In the genomic region with DNA sequence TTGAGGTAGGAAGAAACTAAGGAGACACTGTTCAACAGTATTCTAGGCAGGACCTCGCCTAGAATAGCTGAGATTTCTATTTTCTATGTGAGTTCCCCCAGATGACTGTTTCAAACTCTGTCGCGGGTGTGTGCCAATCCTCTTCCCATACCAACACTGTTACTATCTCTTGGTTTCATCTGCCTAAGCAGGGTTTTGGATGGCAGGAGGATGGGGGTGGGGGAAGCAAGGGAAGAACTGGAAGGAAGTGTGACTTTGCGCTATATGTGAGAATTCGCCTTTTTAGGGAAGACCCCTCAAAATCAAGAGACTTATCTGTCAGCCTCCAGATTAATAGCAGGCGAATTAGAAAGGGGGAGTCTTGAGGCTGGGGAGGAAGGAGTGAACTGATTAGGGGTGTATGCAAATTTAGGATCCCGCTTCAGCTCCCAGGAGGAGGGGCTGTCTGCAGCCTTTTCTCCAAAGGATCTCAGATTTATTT, we compare ENCODE assay signal across 6 cellular contexts. TPM values are rescaled to one million over a fixed set of nuclear protein-coding genes. Genes with fewer than 3 reads are reported as not detected.
DNase-seq lines count a peak whose midpoint lies in the region; ATAC-seq and TF ChIP-seq lines count a peak whose summit lies in the region.

No MANE protein-coding gene starts in this region.

- H3K4me1 Mint-ChIP-seq in brain, result peaks cover 69% of the 10 kb centered on the region
- H3K4me1 Mint-ChIP-seq in neural crest cell, result peaks cover 44% of the 10 kb centered on the region

- ATAC-seq in HG03378 (IDR thresholded peaks at IDR 0.05; ENCODE audit: unreplicated experiment) (peak; percentile 4), HG02981 (IDR thresholded peaks at IDR 0.05; ENCODE audit: unreplicated experiment) (no peak)

- CTCF ChIA-PET in BJ (lab: Yijun Ruan, JAX), result no interaction called here

- H3K27me3 Mint-ChIP-seq in brain (peaks cover 19% of the 10 kb centered on the region), neural crest cell (ENCODE audit: low read depth) (no peaks in the 10 kb centered on the region)

- no peaks in the 10 kb centered on the region for H3K27me3 ChIP-seq in BJ (ENCODE audit: control insufficient read depth, insufficient read depth, low read length)

- H3K36me3 Mint-ChIP-seq in brain (peaks cover 19% of the 10 kb centered on the region), neural crest cell (ENCODE audit: low read depth) (no peaks in the 10 kb centered on the region)

- H3K4me3 ChIP-seq in BJ (ENCODE audit: low read depth, low read length), result peak overlapping the region; percentile 54

- H3K9me3 Mint-ChIP-seq in brain (peaks cover 0 to 4% (median 0%) of the 10 kb centered on the region in 5 experiments), neural crest cell (no peaks in the 10 kb centered on the region)

- H3K36me3 ChIP-seq in BJ (ENCODE audit: control insufficient read depth, insufficient read depth, low read length), result peaks cover 9% of the 10 kb centered on the region

- peak overlapping the region; percentile 92 to 99 (median 96) for H3K4me3 Mint-ChIP-seq in brain
- peak overlapping the region; percentile 94 for H3K4me3 Mint-ChIP-seq in neural crest cell

- no peak for DNase-seq in BJ (ENCODE audit: low read depth)
- no peak for DNase-seq in neural crest cell (ENCODE audit: low read depth, low spot score)
- DNase-seq in NCI-H2029 treated with DMSO at 0.1 percent for 48 hours (lab: John Stamatoyannopoulos, UW), result no peak

- POLR2A ChIA-PET in BJ (lab: Charles Lee), result interaction anchor here (0.7 kb wide), 1 partner anchor 41 kb away, joined by 12 read pairs; no protein-coding TSS in a partner anchor

- H3K27ac Mint-ChIP-seq in brain (peak overlapping the region; percentile 97 to 100 (median 98)), neural crest cell (ENCODE audit: unreplicated experiment) (peak overlapping the region; percentile 99)

- TF ChIP-seq CTCF in BJ (IDR thresholded peaks at IDR 0.05; ENCODE audit: insufficient read depth, low read depth, low read length), result no peak
- TF ChIP-seq CTCF in brain (conservative IDR thresholded peaks at IDR 0.05), result no peak
- TF ChIP-seq CTCF in neural crest cell (conservative IDR thresholded peaks at IDR 0.05), result peak; percentile 16

RNA-seq across cellular contexts. Expression of a gene that starts 0.5 kb away (rescaled TPM):
- polyA plus RNA-seq in BJ (2011; rRNA removed) (115 and 151 TPM in 2 replicates), brain (ENCODE audit: insufficient read depth, low read depth, low replicate concordance) (187 TPM)
- polyA minus RNA-seq in BJ (2011; rRNA and poly(A)+ RNA removed), result 75.4 and 110 TPM in 2 replicates
- total RNA-seq in neural crest cell, result 81.1 and 88.6 TPM in 2 replicates

RNA-seq across cellular contexts. Expression of a gene that starts 3.5 kb away (rescaled TPM):
- 36.3 and 51.7 TPM in 2 replicates for polyA plus RNA-seq in BJ (2011; rRNA removed)
- polyA minus RNA-seq in BJ (2011; rRNA and poly(A)+ RNA removed), result 46.3 and 68.5 TPM in 2 replicates
- 45.1 TPM for polyA plus RNA-seq in brain (ENCODE audit: insufficient read depth, low read depth, low replicate concordance)
- total RNA-seq in neural crest cell, result 59.7 and 60.9 TPM in 2 replicates

RNA-seq across cellular contexts. Expression of a gene that starts 53.4 kb away (rescaled TPM):
- polyA plus RNA-seq in BJ (2011; rRNA removed) (46.4 and 102 TPM in 2 replicates), brain (ENCODE audit: insufficient read depth, low read depth, low replicate concordance) (123 TPM)
- polyA minus RNA-seq in BJ (2011; rRNA and poly(A)+ RNA removed), result 128 and 173 TPM in 2 replicates
- total RNA-seq in neural crest cell, result 27.1 and 27.2 TPM in 2 replicates

RNA-seq across cellular contexts. Expression of a gene that starts 55.3 kb away (rescaled TPM):
- polyA plus RNA-seq in BJ (2011; rRNA removed), result 28.2 and 47.9 TPM in 2 replicates
- 24.7 and 35.0 TPM in 2 replicates for polyA minus RNA-seq in BJ (2011; rRNA and poly(A)+ RNA removed)
- polyA plus RNA-seq in brain (ENCODE audit: insufficient read depth, low read depth, low replicate concordance), result 34.5 TPM
- 24.0 and 26.9 TPM in 2 replicates for total RNA-seq in neural crest cell
